In the genomic region with DNA sequence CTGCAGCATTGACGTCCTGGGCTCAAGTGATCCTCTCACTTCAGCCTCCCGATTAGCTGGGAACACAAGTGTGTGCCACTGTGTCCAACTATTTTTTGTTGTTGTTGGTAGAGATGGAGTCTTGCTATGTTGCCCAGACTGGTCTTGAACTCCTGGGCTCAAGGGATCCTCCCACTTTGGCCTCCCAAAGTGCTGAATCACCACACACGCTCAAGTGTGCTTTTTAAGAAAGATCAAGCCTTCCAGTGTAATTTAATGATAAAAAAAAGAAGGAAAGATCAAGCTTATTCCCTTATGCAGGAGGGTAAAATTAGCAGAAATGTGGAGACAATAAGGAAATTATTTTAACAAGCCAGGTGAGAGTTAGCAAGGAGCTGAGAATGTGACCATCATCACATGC, we compare ENCODE assay signal across 7 cellular contexts.
"Had no signal": no experiment of that assay in that cellular context is flagged by ENCODE, and none has a peak within 500 bp of the region (broad histone marks: within the 10 kb centered on the region; RNA-seq: fewer than 3 reads in every experiment).

No MANE protein-coding gene starts in this region.

- H3K9ac ChIP-seq: KMS-11 had no signal

- DNase-seq: IMR-90, KBM-7, KG1 had no signal

- H3K4me2 ChIP-seq: KMS-11 had no signal

- FAIRE-seq: HepG2, HTR-8/SVneo had no signal

- ATAC-seq: HepG2 had no signal

- H3K27ac ChIP-seq: HL-60, KMS-11 had no signal
